ENCODE assay signal across 39 cellular contexts in the genomic region with DNA sequence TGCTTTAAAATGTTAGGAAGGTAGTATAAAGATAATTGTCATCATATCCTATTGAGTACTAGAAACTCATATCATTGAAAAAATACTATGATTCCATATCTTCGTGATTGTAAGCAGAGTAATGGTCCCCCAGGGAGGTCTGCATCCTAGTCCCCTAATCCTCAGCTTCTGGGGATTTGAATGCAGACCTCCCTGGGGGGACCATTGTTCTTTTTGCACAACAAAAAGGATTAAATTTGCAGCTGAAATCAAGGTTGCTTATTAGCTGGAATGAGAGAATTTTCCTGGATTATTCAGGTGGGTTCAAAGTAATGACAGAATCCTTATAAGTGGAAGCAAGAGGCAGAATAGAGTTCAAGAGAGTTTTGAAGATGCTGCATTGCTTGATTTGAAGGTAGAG. TPM values are rescaled to one million over a fixed set of nuclear protein-coding genes. Genes with fewer than 3 reads are reported as not detected.
"Had no signal": no experiment of that assay in that cellular context is flagged by ENCODE, and none has a peak within 500 bp of the region (broad histone marks: within the 10 kb centered on the region; RNA-seq: fewer than 3 reads in every experiment).

No MANE protein-coding gene starts in this region.

- H3K36me3 ChIP-seq: MG63 had no signal

- H3K4me3 ChIP-seq: MG63 had no signal

- H3K9me3 ChIP-seq: MG63 had no signal

- H3K27me3 ChIP-seq: MG63 had no signal

- DNase-seq: Kasumi-1, MG63, MM.1S, MV-4-11, NCI-H1048, NCI-H1092, NCI-H1092 treated with DMSO at 0.1 percent for 48 hours, NCI-H1105, NCI-H1105 treated with DMSO at 0.1 percent for 48 hours, NCI-H1417, NCI-H1417 treated with DMSO at 0.1 percent for 48 hours, NCI-H1436, NCI-H1436 treated with DMSO at 0.1 percent for 48 hours, NCI-H146, NCI-H1694, NCI-H1694 treated with DMSO at 0.1 percent for 48 hours, NCI-H187, NCI-H187 treated with DMSO at 0.1 percent for 48 hours, NCI-H1930, NCI-H2029, NCI-H2029 treated with DMSO at 0.1 percent for 48 hours, NCI-H2081, NCI-H2081 treated with DMSO at 0.1 percent for 48 hours, NCI-H2107, NCI-H2171, NCI-H2171 treated with DMSO at 0.1 percent for 48 hours, NCI-H2227 treated with DMSO at 0.1 percent for 48 hours, NCI-H226, NCI-H345, NCI-H446, NCI-H446 treated with DMSO at 0.1 percent for 48 hours, NCI-H510A, NCI-H510A treated with DMSO at 0.1 percent for 48 hours, NCI-H524, NCI-H524 treated with DMSO at 0.1 percent for 48 hours had no signal

RNA-seq across cellular contexts. Expression of a gene that starts 26.1 kb away (rescaled TPM):
- total RNA-seq: LHCN-M2, M059J, MCF 10A, NCI-H460 had no signal

RNA-seq across cellular contexts. Expression of a gene that starts 34.0 kb away (rescaled TPM):
- total RNA-seq: LHCN-M2, M059J, MCF 10A, NCI-H460 had no signal
